Comparison of ENCODE assay signal across 8 cellular contexts in genomic region chr13:20566917-20567755, GRCh38. TPM values are rescaled to one million over a fixed set of nuclear protein-coding genes. Genes with fewer than 3 reads are reported as not detected.
DNase-seq lines count a peak whose midpoint lies in the region; TF ChIP-seq lines count a peak whose summit lies in the region.

Gene IFT88 (plus strand): TSS chr13:20567157. CDS start chr13:20574386, 7,229 bp downstream.

- peak within 1 kb of the TSS; percentile 96 for H3K9ac ChIP-seq in SK-N-MC (ENCODE audit: insufficient read length)

- peaks cover 14% of the 10 kb centered on the region for H3K36me3 Mint-ChIP-seq in HFFc6 (ENCODE audit: low read depth)
- peaks cover 7% of the 10 kb centered on the region for H3K36me3 Mint-ChIP-seq in activated naive CD4-positive, alpha-beta T cell treated with anti-CD3 and anti-CD28 coated beads, Interleukin-2, amount 50 U/mL, for 24 hours

- DNase-seq in HFFc6 (peak; percentile 87), NAMALWA (ENCODE audit: low spot score) (peak; percentile 83), SK-N-MC (ENCODE audit: low read depth, low spot score) (no peak), glomerular visceral epithelial cell (ENCODE audit: extremely low spot score) (peak; percentile 91), occipital lobe (lab: John Stamatoyannopoulos, UW) (peak; percentile 90), superior temporal gyrus (ENCODE audit: extremely low spot score) (peak; percentile 87)

- H3K27ac Mint-ChIP-seq in HFFc6: peak within 1 kb of the TSS; percentile 94
- peak within 1 kb of the TSS; percentile 87 for H3K27ac Mint-ChIP-seq in activated naive CD4-positive, alpha-beta T cell treated with anti-CD3 and anti-CD28 coated beads, Interleukin-2, amount 50 U/mL, for 24 hours

- peaks cover 24% of the 10 kb centered on the region for H3K4me1 Mint-ChIP-seq in HFFc6 (ENCODE audit: low read depth)
- H3K4me1 Mint-ChIP-seq in activated naive CD4-positive, alpha-beta T cell treated with anti-CD3 and anti-CD28 coated beads, Interleukin-2, amount 50 U/mL, for 24 hours: peaks cover 29% of the 10 kb centered on the region

- peak within 1 kb of the TSS; percentile 88 for H3K27ac ChIP-seq in SK-N-MC

- H3K9me3 ChIP-seq in SK-N-MC (ENCODE audit: low read depth, low read length): peaks cover 3% of the 10 kb centered on the region; the same call in 1 of the 2 replicates

- no peaks in the 10 kb centered on the region for H3K36me3 ChIP-seq in SK-N-MC (ENCODE audit: insufficient read depth, low read length)

- peaks cover 25% of the 10 kb centered on the region for H3K9me3 Mint-ChIP-seq in HFFc6
- peaks cover 10% of the 10 kb centered on the region for H3K9me3 Mint-ChIP-seq in activated naive CD4-positive, alpha-beta T cell treated with anti-CD3 and anti-CD28 coated beads, Interleukin-2, amount 50 U/mL, for 24 hours

- peak within 1 kb of the TSS; percentile 85 for H3K4me3 ChIP-seq in GM08714 (ENCODE audit: low read length)
- peak within 1 kb of the TSS; percentile 99 for H3K4me3 ChIP-seq in SK-N-MC

- peak within 1 kb of the TSS; percentile 90 for H3K4me3 Mint-ChIP-seq in HFFc6
- peak within 1 kb of the TSS; percentile 88 for H3K4me3 Mint-ChIP-seq in activated naive CD4-positive, alpha-beta T cell treated with anti-CD3 and anti-CD28 coated beads, Interleukin-2, amount 50 U/mL, for 24 hours

- peaks cover 3% of the 10 kb centered on the region for H3K27me3 Mint-ChIP-seq in HFFc6 (ENCODE audit: insufficient read depth)
- no peaks in the 10 kb centered on the region for H3K27me3 Mint-ChIP-seq in activated naive CD4-positive, alpha-beta T cell treated with anti-CD3 and anti-CD28 coated beads, Interleukin-2, amount 50 U/mL, for 24 hours

- peak; percentile 51 for TF ChIP-seq CTCF in HFFc6 (IDR thresholded peaks at IDR 0.05)

RNA-seq across cellular contexts. Expression of gene IFT88, which starts in this region (rescaled TPM):
- total RNA-seq in HFFc6 (2021; fragmentation: NEBNext Ultra II Directional; extraction: Animal tissue kit (Norgen Biotek cat#: 25700)): 1 to 10 TPM; 8.2 to 9.5 (median 9.0) TPM
- total RNA-seq in occipital lobe: 30.3 TPM
